Comparison of ENCODE assay signal across 30 cellular contexts in genomic region chr18:73646196-73646595, GRCh38.
DNase-seq lines count a peak whose midpoint lies in the region; ATAC-seq, FAIRE-seq and TF ChIP-seq lines count a peak whose summit lies in the region.
"Had no signal": no experiment of that assay in that cellular context is flagged by ENCODE, and none has a peak within 500 bp of the region (broad histone marks: within the 10 kb centered on the region; RNA-seq: fewer than 3 reads in every experiment).

No MANE protein-coding gene starts in this region.

- DNase-seq in EH (ENCODE audit: low read depth) (peak; percentile 32), RWPE2 (ENCODE audit: low spot score) (no peak), endothelial cell of umbilical vein (ENCODE audit: low read depth, low spot score) (no peak), keratinocyte (ENCODE audit: low read depth, low spot score) (no peak), NCI-H526 treated with DMSO at 0.1 percent for 48 hours (lab: John Stamatoyannopoulos, UW) (no peak)
- no peak for DNase-seq in central memory CD4-positive, alpha-beta T cell
- no peak for DNase-seq in activated CD4-positive, CD25-positive, alpha-beta regulatory T cell treated with anti-CD3 and anti-CD28 coated beads, Interleukin-2, amount 50 U/mL, for 72 hours
- DNase-seq: activated CD4-positive, alpha-beta T cell treated with anti-CD3 and anti-CD28 coated beads, Interleukin-2, amount 10 ng/mL, durations not matched to agents 24 days and 14 days; activated effector memory CD4-positive, alpha-beta T cell treated with anti-CD3 and anti-CD28 coated beads, Interleukin-2, amount 50 U/mL, for 16 hours; activated T-cell treated with anti-CD3 and anti-CD28 coated beads, Interleukin-2, amount 50 U/mL, for 1 hour; anterior cingulate cortex; glutamatergic neuron; H9; Karpas-422; left lung; NCI-H1436 treated with DMSO at 0.1 percent for 48 hours; NCI-H69; right lobe of liver; SHP77 treated with DMSO at 0.1 percent for 48 hours; spleen; stimulated activated CD4-positive, alpha-beta T cell treated with anti-CD3 and anti-CD28 coated beads, Interleukin-2, amount 100 ng/mL, for 24 hours; stimulated activated naive CD8-positive, alpha-beta T cell treated with anti-CD3 and anti-CD28 coated beads, Interleukin-15, Interleukin-2, amounts not matched to agents 100 U/mL and 50 U/mL, for 24 hours; T1000; testis; uterus; WERI-Rb-1 had no signal

- CTCF ChIA-PET in endothelial cell of umbilical vein (lab: Charles Lee), result no interaction called here

- H3K4me3 ChIP-seq in RWPE2 (ENCODE audit: severe bottlenecking) (no peak overlapping the region), endothelial cell of umbilical vein (replicated peaks in 1 of 3; ENCODE audit: insufficient read depth in 1 of 3, low read depth in 1 of 3, low read length in 3 of 3) (no peak overlapping the region), keratinocyte (ENCODE audit: control insufficient read depth in 2 of 3, extremely low read depth in 1 of 3, insufficient read depth in 2 of 3, low read depth in 1 of 3, low read length in 3 of 3) (no peak overlapping the region)
- H3K4me3 ChIP-seq: BLaER1, left lung, prostate gland, right lobe of liver, spleen, testis, uterus had no signal

- ATAC-seq in RWPE2 (ENCODE audit: low read depth), result peak; percentile 30
- no peak for ATAC-seq in HG03139 (IDR thresholded peaks at IDR 0.05; ENCODE audit: unreplicated experiment)
- ATAC-seq: left lung; right lobe of liver; stimulated activated naive CD8-positive, alpha-beta T cell treated with anti-CD3 and anti-CD28 coated beads, Interleukin-15, Interleukin-2, amounts not matched to agents 100 U/mL and 50 U/mL, for 24 hours had no signal

- H3K79me2 ChIP-seq in endothelial cell of umbilical vein (ENCODE audit: control insufficient read depth, insufficient read depth, low read length) (no peaks in the 10 kb centered on the region), keratinocyte (ENCODE audit: control insufficient read depth, insufficient read depth, low read length) (no peaks in the 10 kb centered on the region)

- intact Hi-C loops in endothelial cell of umbilical vein (cut with micrococcal nuclease), result no loop called here

- H3K4me1 ChIP-seq in RWPE2 (ENCODE audit: insufficient read depth, poor library complexity, severe bottlenecking), result peaks cover 33% of the 10 kb centered on the region
- no peaks in the 10 kb centered on the region for H3K4me1 ChIP-seq in endothelial cell of umbilical vein (ENCODE audit: control insufficient read depth, extremely low read depth, insufficient read depth, low read length)
- peaks cover 34% of the 10 kb centered on the region for H3K4me1 ChIP-seq in keratinocyte (ENCODE audit: control insufficient read depth, extremely low read depth, insufficient read depth, low read length)
- H3K4me1 ChIP-seq: BLaER1, left lung, prostate gland, right lobe of liver, spleen, testis, uterus had no signal

- H3K27me3 ChIP-seq in RWPE2 (ENCODE audit: insufficient read depth, poor library complexity, severe bottlenecking), result no peaks in the 10 kb centered on the region
- no peaks in the 10 kb centered on the region for H3K27me3 ChIP-seq in endothelial cell of umbilical vein (ENCODE audit: control insufficient read depth in 2 of 2, insufficient read depth in 2 of 2, low read length in 2 of 2)
- H3K27me3 ChIP-seq in keratinocyte (ENCODE audit: control insufficient read depth, extremely low read depth, insufficient read depth, low read length), result no peaks in the 10 kb centered on the region
- H3K27me3 ChIP-seq: BLaER1, left lung, right lobe of liver, spleen, testis, uterus had no signal

- no peak for FAIRE-seq in endothelial cell of umbilical vein (lab: Jason Lieb, UNC)
- no peak for FAIRE-seq in keratinocyte (lab: Jason Lieb, UNC)
- FAIRE-seq: GM12891 had no signal

- TF ChIP-seq POLR2A in endothelial cell of umbilical vein (IDR thresholded peaks at IDR 0.05; ENCODE audit: low read depth, low read length), result no peak

- H3K36me3 ChIP-seq in RWPE2 (ENCODE audit: low read depth) (no peaks in the 10 kb centered on the region), endothelial cell of umbilical vein (ENCODE audit: control insufficient read depth in 2 of 2, extremely low read depth in 1 of 2, insufficient read depth in 2 of 2, low read length in 2 of 2) (no peaks in the 10 kb centered on the region), keratinocyte (ENCODE audit: control insufficient read depth in 2 of 2, extremely low read depth in 1 of 2, insufficient read depth in 2 of 2, low read length in 2 of 2) (no peaks in the 10 kb centered on the region)
- H3K36me3 ChIP-seq: BLaER1, left lung, prostate gland, right lobe of liver, spleen, uterus, WERI-Rb-1 had no signal

- no TSS peak for BruUV-seq in endothelial cell of umbilical vein (replicated peaks; lab: Mats Ljungman, UMichigan)

- H3K9ac ChIP-seq in endothelial cell of umbilical vein (replicated peaks; ENCODE audit: extremely low read depth, insufficient read depth, low read length) (no peak overlapping the region), keratinocyte (ENCODE audit: control insufficient read depth, extremely low read depth, insufficient read depth, low read length) (peak overlapping the region; percentile 40)
- H3K9ac ChIP-seq: BLaER1 had no signal

- H2AFZ ChIP-seq in endothelial cell of umbilical vein (ENCODE audit: low read depth, low read length) (no peak overlapping the region), keratinocyte (ENCODE audit: control insufficient read depth, low read length) (peak overlapping the region; percentile 14)

- H3K9me1 ChIP-seq in endothelial cell of umbilical vein (replicated peaks; ENCODE audit: control insufficient read depth, extremely low read depth, insufficient read depth, low read length), result no peaks in the 10 kb centered on the region
- no peaks in the 10 kb centered on the region for H3K9me1 ChIP-seq in keratinocyte (ENCODE audit: control insufficient read depth, extremely low read depth, insufficient read depth, low read length)

- peak overlapping the region; percentile 97 for H3K27ac ChIP-seq in RWPE2 (ENCODE audit: poor library complexity, severe bottlenecking)
- H3K27ac ChIP-seq in endothelial cell of umbilical vein (ENCODE audit: insufficient read depth, low read depth, low read length), result peak overlapping the region; percentile 5
- H3K27ac ChIP-seq in keratinocyte (ENCODE audit: control insufficient read depth, insufficient read depth, low read length), result peak overlapping the region; percentile 84
- H3K27ac ChIP-seq: BLaER1, left lung, prostate gland, right lobe of liver, spleen, testis, uterus had no signal

- H3K4me2 ChIP-seq in endothelial cell of umbilical vein (ENCODE audit: insufficient read depth, low read length), result no peak overlapping the region
- peak overlapping the region; percentile 42 for H3K4me2 ChIP-seq in keratinocyte (ENCODE audit: control insufficient read depth, extremely low read depth, insufficient read depth, low read depth, low read length)
- H3K4me2 ChIP-seq: BLaER1 had no signal

- TF ChIP-seq CTCF in RWPE2 (IDR thresholded peaks at IDR 0.05; ENCODE audit: poor library complexity, severe bottlenecking) (no peak), endothelial cell of umbilical vein (IDR thresholded peaks at IDR 0.05; ENCODE audit: extremely low read depth in 1 of 2, insufficient read depth in 1 of 2, low read depth in 1 of 2, low read length in 2 of 2) (no peak), keratinocyte (optimal IDR thresholded peaks at IDR 0.05 in 1 of 3, IDR thresholded peaks at IDR 0.05 in 1 of 3, conservative IDR thresholded peaks at IDR 0.05 in 1 of 3; ENCODE audit: extremely low read depth in 1 of 3, insufficient read depth in 2 of 3, low read length in 3 of 3) (no peak)

- H4K20me1 ChIP-seq in endothelial cell of umbilical vein (replicated peaks; ENCODE audit: control insufficient read depth, extremely low read depth, insufficient read depth, low read length) (no peaks in the 10 kb centered on the region), keratinocyte (ENCODE audit: control insufficient read depth, extremely low read depth, insufficient read depth, low read length) (no peaks in the 10 kb centered on the region)
- H4K20me1 ChIP-seq: BLaER1 had no signal

- dilution Hi-C loops in endothelial cell of umbilical vein (cut with MboI; ENCODE audit: extremely low pct_ligation_motif_present, low sequenced_read_pairs) (no loop called here), keratinocyte (cut with MboI; ENCODE audit: extremely low pct_ligation_motif_present, low sequenced_read_pairs) (no loop called here)

- no peaks in the 10 kb centered on the region for H3K9me3 ChIP-seq in RWPE2 (ENCODE audit: severe bottlenecking)
- H3K9me3 ChIP-seq in endothelial cell of umbilical vein (replicated peaks; ENCODE audit: control insufficient read depth, insufficient read depth, low read length), result peaks cover 2% of the 10 kb centered on the region
- H3K9me3 ChIP-seq in keratinocyte (ENCODE audit: control insufficient read depth, low read depth, low read length), result no peaks in the 10 kb centered on the region
- H3K9me3 ChIP-seq: BLaER1, left lung, prostate gland, right lobe of liver, spleen, testis, uterus had no signal

- POLR2A ChIA-PET in endothelial cell of umbilical vein (lab: Charles Lee), result no interaction called here

TF ChIP-seq in endothelial cell of umbilical vein, 7 proteins besides CTCF, POLR2A, EP300 and RAD21:
- TF ChIP-seq MYC (IDR thresholded peaks at IDR 0.05; ENCODE audit: low read depth, low read length), result no peak
- no peak for TF ChIP-seq POLR2AphosphoS5 (IDR thresholded peaks at IDR 0.05; ENCODE audit: insufficient read depth, low read depth, low read length)
- no peak for TF ChIP-seq FOS (IDR thresholded peaks at IDR 0.05; ENCODE audit: borderline replicate concordance, insufficient read depth, low read length)
TF ChIP-seq in endothelial cell of umbilical vein: peak in this region for 0.

Comparison
In these comparisons a context has a peak if more than half of its experiments do, and no peak if none do; other contexts are left out.
1. H3K27ac ChIP-seq: peak in every context shown above with its lines; median percentile 97 in RWPE2; 84 in keratinocyte; 5 in endothelial cell of umbilical vein.